ENCODE assay signal across 8 cellular contexts in the genomic region with DNA sequence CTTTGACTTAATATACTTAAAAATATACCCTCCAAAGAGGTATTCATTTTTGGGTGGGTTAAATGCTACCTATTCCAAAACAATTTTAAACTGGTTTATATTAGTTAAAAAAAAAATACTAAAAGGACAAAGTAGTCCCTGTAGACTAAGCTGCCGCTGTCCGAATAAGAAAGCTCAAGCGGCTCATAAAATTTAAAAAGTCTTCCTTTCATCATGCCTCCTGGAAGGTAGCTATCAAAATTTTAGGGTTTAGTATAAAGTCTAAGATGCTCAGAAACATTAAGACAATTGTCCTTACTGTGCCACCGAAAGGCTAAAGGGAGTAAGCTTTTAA. TPM values are rescaled to one million over a fixed set of nuclear protein-coding genes. Genes with fewer than 3 reads are reported as not detected.
A peak's percentile ranks its signal among the peaks of the same experiment; 100 is the strongest.
DNase-seq lines count a peak whose midpoint lies in the region; ATAC-seq, FAIRE-seq and TF ChIP-seq lines count a peak whose summit lies in the region.

No MANE protein-coding gene starts in this region.

- FAIRE-seq in bronchial epithelial cell (lab: Jason Lieb, UNC): no peak

- H3K36me3 ChIP-seq in bronchial epithelial cell (ENCODE audit: control insufficient read depth, insufficient read depth, low read length) (peaks cover 2% of the 10 kb centered on the region), muscle layer of duodenum (ENCODE audit: control insufficient read depth in 1 of 2, insufficient read depth in 2 of 2, low read length in 2 of 2) (peaks cover 0 to 8% of the 10 kb centered on the region in 2 donors)

- ATAC-seq in HG03159 (IDR thresholded peaks at IDR 0.05; ENCODE audit: unreplicated experiment) (peak; percentile 1), GM19463 (IDR thresholded peaks at IDR 0.05; ENCODE audit: unreplicated experiment) (no peak), GM19397 (IDR thresholded peaks at IDR 0.05; ENCODE audit: unreplicated experiment) (no peak), HG02884 (IDR thresholded peaks at IDR 0.05; ENCODE audit: unreplicated experiment) (no peak)

- H3K27ac ChIP-seq in muscle layer of duodenum (ENCODE audit: low read length): peak overlapping the region; percentile 97

- peak overlapping the region; percentile 99 for H3K4me3 ChIP-seq in AG10803 (ENCODE audit: low read length)
- peak overlapping the region; percentile 100 for H3K4me3 ChIP-seq in bronchial epithelial cell (ENCODE audit: low read depth, low read length)
- peak overlapping the region; percentile 94 to 100 for H3K4me3 ChIP-seq in muscle layer of duodenum (ENCODE audit: low read depth in 1 of 2, low read length in 2 of 2)

- DNase-seq in AG10803 (ENCODE audit: low read depth): no peak
- DNase-seq in bronchial epithelial cell (ENCODE audit: low read depth): no peak
- no peak for DNase-seq in AG08395 (ENCODE audit: low spot score)

- no peaks in the 10 kb centered on the region for H3K27me3 ChIP-seq in bronchial epithelial cell (ENCODE audit: control insufficient read depth, insufficient read depth, low read length)
- no peaks in the 10 kb centered on the region for H3K27me3 ChIP-seq in muscle layer of duodenum (ENCODE audit: low read depth, low read length)

- no peak for TF ChIP-seq CTCF in AG10803 (conservative IDR thresholded peaks at IDR 0.05; ENCODE audit: low read length)
- no peak for TF ChIP-seq CTCF in bronchial epithelial cell (IDR thresholded peaks at IDR 0.05; ENCODE audit: insufficient read depth, low read length, severe bottlenecking)

- H3K4me1 ChIP-seq in muscle layer of duodenum (ENCODE audit: control insufficient read depth in 1 of 2, insufficient read depth in 2 of 2, low read length in 2 of 2): peaks cover 0 to 10% of the 10 kb centered on the region in 2 donors

- no peaks in the 10 kb centered on the region for H3K9me3 ChIP-seq in muscle layer of duodenum (ENCODE audit: control insufficient read depth in 1 of 2, low read length in 2 of 2)

RNA-seq across cellular contexts. Expression of gene UGGT1, which starts 0.5 kb away (rescaled TPM):
- total RNA-seq in bronchial epithelial cell: 41.2 and 49.8 TPM in 2 replicates
